ENCODE assay signal across 9 cellular contexts in the genomic region with DNA sequence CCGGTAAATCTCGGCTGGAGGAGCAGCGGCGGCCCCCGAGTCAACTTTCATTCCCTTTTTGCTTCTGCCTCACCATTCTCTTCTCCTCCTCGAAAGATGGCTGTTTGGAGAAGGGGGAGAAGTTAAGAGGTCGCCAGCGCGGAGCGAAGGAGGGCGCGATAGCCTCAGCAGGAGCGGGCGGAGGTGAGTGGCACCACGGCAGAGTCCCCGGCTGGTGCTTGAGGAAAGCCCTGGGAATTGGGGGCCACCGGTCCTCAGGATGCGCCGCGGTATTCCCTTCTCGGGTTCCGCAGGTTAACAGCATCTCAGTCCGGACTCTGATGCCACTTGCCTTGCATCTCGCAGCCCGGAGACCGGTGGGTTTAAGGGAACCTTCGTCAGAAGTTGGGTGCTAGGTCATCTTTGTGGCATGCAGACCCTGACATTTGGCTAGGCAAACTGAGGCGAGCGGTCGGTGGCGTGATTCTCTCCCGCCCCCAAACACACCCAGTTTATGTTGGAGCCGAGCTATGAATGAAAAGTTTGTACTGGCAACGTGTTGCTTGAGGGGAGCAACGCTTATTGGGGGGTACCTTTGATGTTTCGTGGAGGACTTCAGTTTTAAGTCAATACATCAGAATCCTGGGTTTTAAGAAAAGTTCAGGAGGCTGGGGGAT. TPM values are rescaled to one million over a fixed set of nuclear protein-coding genes. Genes with fewer than 3 reads are reported as not detected.
DNase-seq lines count a peak whose midpoint lies in the region; ATAC-seq, FAIRE-seq and TF ChIP-seq lines count a peak whose summit lies in the region.
"Had no signal": no experiment of that assay in that cellular context is flagged by ENCODE, and none has a peak within 500 bp of the region (broad histone marks: within the 10 kb centered on the region; RNA-seq: fewer than 3 reads in every experiment).

No MANE protein-coding gene starts in this region.

- peaks cover 4% of the 10 kb centered on the region for H3K4me1 Mint-ChIP-seq in activated CD4-positive, alpha-beta T cell treated with anti-CD3 and anti-CD28 coated beads for 36 hours
- peaks cover 4% of the 10 kb centered on the region for H3K4me1 Mint-ChIP-seq in T-helper 17 cell

- H3K27ac ChIP-seq in pancreas, result no peak overlapping the region

- no peak for ATAC-seq in activated CD4-positive, alpha-beta T cell treated with anti-CD3 and anti-CD28 coated beads for 36 hours
- no peak for ATAC-seq in T-helper 17 cell
- peak; percentile 21 to 39 (median 31) for ATAC-seq in pancreas

- 5 to 7% methylated on average over 34 to 36 of the region's 36 CpGs for WGBS in pancreas, 2 donors

- no peak overlapping the region for H3K27ac Mint-ChIP-seq in activated CD4-positive, alpha-beta T cell treated with anti-CD3 and anti-CD28 coated beads for 36 hours
- no peak overlapping the region for H3K27ac Mint-ChIP-seq in T-helper 17 cell

- H3K27me3 Mint-ChIP-seq in activated CD4-positive, alpha-beta T cell treated with anti-CD3 and anti-CD28 coated beads for 36 hours, result peaks cover 34% of the 10 kb centered on the region
- peaks cover 36% of the 10 kb centered on the region for H3K27me3 Mint-ChIP-seq in T-helper 17 cell

- peak overlapping the region; percentile 18 to 77 (median 38) for H3K4me3 ChIP-seq in pancreas

- no peaks in the 10 kb centered on the region for H3K4me1 ChIP-seq in pancreas

- TF ChIP-seq CTCF in pancreas (IDR thresholded peaks at IDR 0.05), result no peak

- no peaks in the 10 kb centered on the region for H3K36me3 Mint-ChIP-seq in activated CD4-positive, alpha-beta T cell treated with anti-CD3 and anti-CD28 coated beads for 36 hours (ENCODE audit: low read depth)
- no peaks in the 10 kb centered on the region for H3K36me3 Mint-ChIP-seq in T-helper 17 cell (ENCODE audit: low read depth)
- H3K36me3 Mint-ChIP-seq: CD4-positive, CD25-positive, alpha-beta regulatory T cell had no signal

- intact Hi-C loops in activated CD4-positive, alpha-beta T cell treated with anti-CD3 and anti-CD28 coated beads for 36 hours (cut with DNase I, micrococcal nuclease), result no loop called here
- intact Hi-C loops in pancreas (cut with DNase I), result no loop called here

- H3K9me3 Mint-ChIP-seq in activated CD4-positive, alpha-beta T cell treated with anti-CD3 and anti-CD28 coated beads for 36 hours (ENCODE audit: low read depth), result no peaks in the 10 kb centered on the region

- CTCF ChIA-PET in activated CD4-positive, alpha-beta T cell treated with anti-CD3 and anti-CD28 coated beads for 36 hours (lab: Charles Lee), result interaction anchor here (1.0 kb wide), 1 partner anchor 21 kb away, joined by 3 read pairs; no protein-coding TSS in a partner anchor

- no peak for FAIRE-seq in pancreas (lab: Jason Lieb, UNC)

- POLR2A ChIA-PET in activated CD4-positive, alpha-beta T cell treated with anti-CD3 and anti-CD28 coated beads for 36 hours (lab: Charles Lee), result no interaction called here

- no peaks in the 10 kb centered on the region for H3K27me3 ChIP-seq in pancreas

- peak; percentile 5 for DNase-seq in activated CD4-positive, alpha-beta T cell treated with anti-CD3 and anti-CD28 coated beads for 36 hours
- DNase-seq in activated CD4-positive, alpha-beta T cell treated with anti-CD3 and anti-CD28 coated beads for 1 hour, result no peak
- DNase-seq in T-helper 17 cell (no peak), glomerular visceral epithelial cell (ENCODE audit: extremely low spot score) (peak; percentile 15), pancreas (peak in 2 of 6 donors; percentile 57 to 65), HUDEP-2 (lab: John Stamatoyannopoulos, UW; ENCODE audit: unreplicated experiment in 76 of 76) (no peak), dedifferentiated amniotic fluid mesenchymal stem cell (ENCODE audit: extremely low spot score) (no peak), GOT3 (lab: John Stamatoyannopoulos, UW) (no peak)
- DNase-seq: CD4-positive, CD25-positive, alpha-beta regulatory T cell had no signal

- H3K36me3 ChIP-seq in pancreas, result no peaks in the 10 kb centered on the region

- H3K9me3 ChIP-seq in T-helper 17 cell (ENCODE audit: control insufficient read depth, low read length, poor library complexity, severe bottlenecking) (peaks cover 5% of the 10 kb centered on the region), pancreas (no peaks in the 10 kb centered on the region)

- H3K4me3 Mint-ChIP-seq in activated CD4-positive, alpha-beta T cell treated with anti-CD3 and anti-CD28 coated beads for 36 hours, result peak overlapping the region; percentile 48
- H3K4me3 Mint-ChIP-seq in T-helper 17 cell, result peak overlapping the region; percentile 79

RNA-seq across cellular contexts. Expression of gene PRPS1L1, which starts 59.5 kb away (rescaled TPM):
- not detected for total RNA-seq in activated CD4-positive, alpha-beta T cell treated with anti-CD3 and anti-CD28 coated beads for 36 hours
- total RNA-seq in T-helper 17 cell, result not detected
- total RNA-seq in pancreas, result not detected
- polyA plus RNA-seq in pancreas, result not detected
- total RNA-seq: CD4-positive, CD25-positive, alpha-beta regulatory T cell had no signal
- polyA plus RNA-seq: CD4-positive, CD25-positive, alpha-beta regulatory T cell had no signal

Comparison
In these comparisons a context has a peak if more than half of its experiments do, and no peak if none do; other contexts are left out.
1. DNase-seq: peak in activated CD4-positive, alpha-beta T cell treated with anti-CD3 and anti-CD28 coated beads for 36 hours (single experiment) and glomerular visceral epithelial cell (single experiment); none in activated CD4-positive, alpha-beta T cell treated with anti-CD3 and anti-CD28 coated beads for 1 hour (single experiment), T-helper 17 cell (0 of 3), HUDEP-2 (0 of 76), dedifferentiated amniotic fluid mesenchymal stem cell (single experiment) and GOT3 (single experiment).
2. ATAC-seq: peak in pancreas (4 of 4); none in activated CD4-positive, alpha-beta T cell treated with anti-CD3 and anti-CD28 coated beads for 36 hours (single experiment) and T-helper 17 cell (single experiment).